Comparison of ENCODE assay signal across 1 cellular context in the genomic region with DNA sequence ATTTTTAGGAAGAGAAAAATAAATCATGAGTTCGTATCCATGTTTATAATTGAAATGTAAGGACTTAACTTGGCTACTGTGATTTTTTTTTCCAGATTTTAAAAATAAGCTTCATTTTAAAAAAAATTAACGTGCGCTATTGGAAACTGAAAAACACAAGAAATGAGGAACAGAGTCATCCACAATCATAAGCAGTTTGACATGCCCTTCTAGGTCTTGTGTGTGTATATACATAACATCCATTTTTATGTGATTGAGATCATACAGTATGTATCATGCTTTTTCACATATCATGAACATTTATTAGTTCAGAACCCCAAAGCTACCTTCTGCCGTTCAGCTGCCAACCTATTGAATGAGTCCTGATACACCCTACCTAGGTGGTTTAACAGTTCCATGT.
TF ChIP-seq lines count a peak whose summit lies in the region.

No MANE protein-coding gene starts in this region.

TF ChIP-seq in GM12878, 131 proteins besides CTCF, POLR2A, EP300 and RAD21:
- TF ChIP-seq SPI1 (IDR thresholded peaks at IDR 0.05; ENCODE audit: borderline replicate concordance, insufficient read depth, low read depth, low read length) (peak; percentile 54; the same call in 1 of the 2 replicates), PAX8 (IDR thresholded peaks at IDR 0.05) (no peak)
